Comparison of ENCODE assay signal across 8 cellular contexts in genomic region chr19:1863638-1864479, GRCh38. TPM values are rescaled to one million over a fixed set of nuclear protein-coding genes. Genes with fewer than 3 reads are reported as not detected.
DNase-seq lines count a peak whose midpoint lies in the region; TF ChIP-seq lines count a peak whose summit lies in the region.

No MANE protein-coding gene starts in this region.

- no peak overlapping the region for H2BK12ac ChIP-seq in H9 (ENCODE audit: insufficient read length, low read depth, low read length)

- no peaks in the 10 kb centered on the region for H3K36me3 Mint-ChIP-seq in H9 (ENCODE audit: insufficient read depth in 1 of 3, low read depth in 3 of 3)
- H3K36me3 Mint-ChIP-seq in activated naive CD4-positive, alpha-beta T cell treated with anti-CD3 and anti-CD28 coated beads for 36 hours (ENCODE audit: low read depth), result no peaks in the 10 kb centered on the region

- H4K91ac ChIP-seq in H9 (ENCODE audit: insufficient read length, low read depth, low read length), result no peak overlapping the region

- TF ChIP-seq CTCF in H9 (conservative IDR thresholded peaks at IDR 0.05) (no peak), suprapubic skin (IDR thresholded peaks at IDR 0.05) (no peak)

- H4K20me1 ChIP-seq in H9 (ENCODE audit: control insufficient read depth, insufficient read depth, insufficient read length), result peaks cover 3% of the 10 kb centered on the region

- H2BK5ac ChIP-seq in H9 (ENCODE audit: insufficient read length, low read length), result no peak overlapping the region

- intact Hi-C loops in activated naive CD4-positive, alpha-beta T cell treated with anti-CD3 and anti-CD28 coated beads for 36 hours (cut with micrococcal nuclease), result loop anchor here (1.0 to 5.0 kb wide), 9 partner anchors 9 to 457 kb away; partner anchors contain the start of genes ABHD17A, ADAT3, DAZAP1 and DOT1L

- peak overlapping the region; percentile 31 for H3K4me2 ChIP-seq in H9 (ENCODE audit: insufficient read depth, insufficient read length, low read length)

- H3K56ac ChIP-seq in H9 (ENCODE audit: insufficient read length, low read depth, low read length), result no peak overlapping the region

- H3K4me1 Mint-ChIP-seq in H9, result peaks cover 19 to 33% of the 10 kb centered on the region in 2 experiments
- H3K4me1 Mint-ChIP-seq in activated naive CD4-positive, alpha-beta T cell treated with anti-CD3 and anti-CD28 coated beads for 36 hours (ENCODE audit: low read depth), result peaks cover 34% of the 10 kb centered on the region

- H2AFZ ChIP-seq in H9 (ENCODE audit: low read length), result no peak overlapping the region

- H3T11ph ChIP-seq in H9 (ENCODE audit: low read length), result no peak overlapping the region

- CTCF ChIA-PET in activated naive CD4-positive, alpha-beta T cell treated with anti-CD3 and anti-CD28 coated beads for 36 hours (lab: Charles Lee), result interaction anchor here (0.6 to 2.1 kb wide), 4 partner anchors 8 to 39 kb away, joined by 3 to 6 read pairs (median 6); partner anchors contain the start of gene ABHD17A

- peaks cover 6% of the 10 kb centered on the region for H3K27me3 Mint-ChIP-seq in H9 (ENCODE audit: low read depth)
- no peaks in the 10 kb centered on the region for H3K27me3 Mint-ChIP-seq in activated naive CD4-positive, alpha-beta T cell treated with anti-CD3 and anti-CD28 coated beads for 36 hours (ENCODE audit: low read depth)

- H3K4me1 ChIP-seq in ES-I3 (ENCODE audit: insufficient read depth, low read length) (peaks cover 10% of the 10 kb centered on the region; the same call in 1 of the 2 replicates), H9 (ENCODE audit: insufficient read depth, low read length) (no peaks in the 10 kb centered on the region; the same call in 1 of the 2 replicates), suprapubic skin (peaks cover 50% of the 10 kb centered on the region)

- no peaks in the 10 kb centered on the region; a peak in 1 of 5 replicates for H3K9me3 Mint-ChIP-seq in H9
- H3K9me3 Mint-ChIP-seq in activated naive CD4-positive, alpha-beta T cell treated with anti-CD3 and anti-CD28 coated beads for 36 hours, result no peaks in the 10 kb centered on the region

- H3K27ac ChIP-seq in H9 (ENCODE audit: insufficient read length, low read depth, low read length), result no peak overlapping the region
- peak overlapping the region; percentile 93 for H3K27ac ChIP-seq in suprapubic skin

- WGBS in H9 (ENCODE audit: extremely low coverage, insufficient read length, low lambda C conversion rate), result no CpG with 5 or more reads among the region's 115 CpGs
- 5% methylated on average over 4 of the region's 115 CpGs for whole genome bisulfite sequencing in suprapubic skin

- no peak overlapping the region for H4K5ac ChIP-seq in H9 (ENCODE audit: insufficient read length, low read depth, low read length)

- H3K9me3 ChIP-seq in ES-I3 (ENCODE audit: control insufficient read depth, insufficient read depth, low read length), result no peaks in the 10 kb centered on the region
- no peaks in the 10 kb centered on the region for H3K9me3 ChIP-seq in H9 (ENCODE audit: control insufficient read depth, low read depth, low read length)
- no peaks in the 10 kb centered on the region for H3K9me3 ChIP-seq in MG63
- no peaks in the 10 kb centered on the region for H3K9me3 ChIP-seq in suprapubic skin

- peaks cover 14% of the 10 kb centered on the region for H3K23me2 ChIP-seq in H9 (ENCODE audit: insufficient read length, low read depth, low read length, poor library complexity, severe bottlenecking)

- H2BK15ac ChIP-seq in H9 (ENCODE audit: low read depth, low read length), result no peak overlapping the region

- no peaks in the 10 kb centered on the region for H3K36me3 ChIP-seq in ES-I3 (ENCODE audit: insufficient read depth, low read length)
- H3K36me3 ChIP-seq in MG63, result no peaks in the 10 kb centered on the region; the same call in none of the 2 replicates
- no peaks in the 10 kb centered on the region for H3K36me3 ChIP-seq in suprapubic skin

- no peak overlapping the region for H2BK20ac ChIP-seq in H9 (ENCODE audit: low read depth, low read length, poor library complexity, severe bottlenecking)

- in situ Hi-C loops in SK-MEL-5 (cut with HindIII; ENCODE audit: low pct_unique_long_range_greater_than_20kb, low sequenced_read_pairs), result no loop called here

- H3K9ac ChIP-seq in ES-I3 (ENCODE audit: low read depth, low read length) (peak overlapping the region; percentile 94), H9 (ENCODE audit: extremely low read depth, insufficient read length, low read length) (peak overlapping the region; percentile 50)

- no peaks in the 10 kb centered on the region; the same call in 1 of the 2 replicates for H3K27me3 ChIP-seq in H9 (ENCODE audit: insufficient read depth, low read length)
- no peaks in the 10 kb centered on the region for H3K27me3 ChIP-seq in MG63
- no peaks in the 10 kb centered on the region for H3K27me3 ChIP-seq in suprapubic skin

- H3K27ac Mint-ChIP-seq in H9, result peak overlapping the region in 1 of 3 experiments; percentile 85; a peak in 2 of 7 replicates
- H3K27ac Mint-ChIP-seq in activated naive CD4-positive, alpha-beta T cell treated with anti-CD3 and anti-CD28 coated beads for 36 hours, result peak overlapping the region; percentile 72

- peak overlapping the region; percentile 27; the same call in 1 of the 2 replicates for H3K14ac ChIP-seq in H9 (ENCODE audit: insufficient read depth, low read length)

- no peak overlapping the region for H3K23ac ChIP-seq in H9 (ENCODE audit: insufficient read length, low read depth, low read length)

- H3K18ac ChIP-seq in H9 (ENCODE audit: insufficient read length, low read depth, low read length), result peak overlapping the region; percentile 79

- H3K4me3 ChIP-seq in MG63 (peak overlapping the region; percentile 84), suprapubic skin (peak overlapping the region; percentile 91)

- H3K79me2 ChIP-seq in H9 (ENCODE audit: insufficient read depth, low read length), result peaks cover 24% of the 10 kb centered on the region; the same call in 1 of the 2 replicates

- no peak overlapping the region; the same call in 1 of the 2 replicates for H3K4ac ChIP-seq in H9 (ENCODE audit: low read depth, low read length)

- H2AK5ac ChIP-seq in H9 (ENCODE audit: insufficient read length, low read length), result no peak overlapping the region

- peak overlapping the region; percentile 70 to 83 for H3K4me3 Mint-ChIP-seq in H9
- H3K4me3 Mint-ChIP-seq in activated naive CD4-positive, alpha-beta T cell treated with anti-CD3 and anti-CD28 coated beads for 36 hours, result peak overlapping the region; percentile 75

- DNase-seq in H9 (peak; percentile 93), MG63 (peak; percentile 88), SK-MEL-5 (ENCODE audit: low read depth, low spot score) (peak; percentile 86), germinal center (ENCODE audit: low spot score) (peak; percentile 95), occipital lobe (lab: John Stamatoyannopoulos, UW) (peak; percentile 81), suprapubic skin (ENCODE audit: low spot score in 2 of 2) (peak in 1 of 2 donors; percentile 94)
- DNase-seq in activated naive CD4-positive, alpha-beta T cell treated with anti-CD3 and anti-CD28 coated beads for 36 hours, result peak; percentile 93

- TF ChIP-seq POLR2A in suprapubic skin (IDR thresholded peaks at IDR 0.05), result peak in 1 of 2 donors; percentile 23

- no peak for TF ChIP-seq EP300 in suprapubic skin (IDR thresholded peaks at IDR 0.05)

- no peak overlapping the region for H4K8ac ChIP-seq in H9 (replicated peaks; ENCODE audit: insufficient read length, low read depth, low read length)

- H3K79me1 ChIP-seq in H9 (ENCODE audit: insufficient read depth, low read depth, low read length, poor library complexity, severe bottlenecking), result peaks cover 3% of the 10 kb centered on the region

- H2BK120ac ChIP-seq in H9 (ENCODE audit: low read depth, low read length, poor library complexity, severe bottlenecking), result peak overlapping the region; percentile 51

RNA-seq across cellular contexts. Expression of gene KLF16, which starts 0.5 kb away (rescaled TPM):
- total RNA-seq in H9 (2021), result 66.5 and 66.8 TPM in 2 replicates
- total RNA-seq in MG63 (2014; rRNA removed; shearing (Covaris generic); ENCODE audit: low replicate concordance), result 8.1 and 12.6 TPM in 2 replicates
- 7.1 and 10.0 TPM in 2 replicates for total RNA-seq in SK-MEL-5 (2014; rRNA removed; shearing (Covaris generic))
- 32.0 and 38.4 TPM in 2 replicates for polyA plus RNA-seq in SK-MEL-5 (2015; cell fraction: cytosol; rRNA removed)
- polyA plus RNA-seq in SK-MEL-5 (2015; cell fraction: nucleus; rRNA removed), result 14.7 and 16.9 TPM in 2 replicates
- total RNA-seq in activated naive CD4-positive, alpha-beta T cell treated with anti-CD3 and anti-CD28 coated beads for 36 hours, result 10 to 100 TPM; 13.5 to 15.0 TPM
- 3.3 TPM for total RNA-seq in occipital lobe
- 10 to 100 TPM; 12.1 to 30.8 (median 20.9) TPM for total RNA-seq in suprapubic skin

RNA-seq across cellular contexts. Expression of gene REXO1, which starts 15.6 kb away (rescaled TPM):
- total RNA-seq in H9 (2021) (45.6 and 56.8 TPM in 2 replicates), occipital lobe (2.8 TPM), suprapubic skin (10 to 100 TPM; 31.8 to 63.1 (median 38.3) TPM)
- 2.2 and 4.4 TPM in 2 replicates for total RNA-seq in MG63 (2014; rRNA removed; shearing (Covaris generic); ENCODE audit: low replicate concordance)
- total RNA-seq in SK-MEL-5 (2014; rRNA removed; shearing (Covaris generic)), result 4.2 and 4.3 TPM in 2 replicates
- 35.1 and 41.3 TPM in 2 replicates for polyA plus RNA-seq in SK-MEL-5 (2015; cell fraction: cytosol; rRNA removed)
- 40.0 and 92.3 TPM in 2 replicates for polyA plus RNA-seq in SK-MEL-5 (2015; cell fraction: nucleus; rRNA removed)
- total RNA-seq in activated naive CD4-positive, alpha-beta T cell treated with anti-CD3 and anti-CD28 coated beads for 36 hours, result 10 to 100 TPM; 39.8 to 47.6 TPM

RNA-seq across cellular contexts. Expression of gene ABHD17A, which starts 21.4 kb away (rescaled TPM):
- total RNA-seq in H9 (2021) (47.5 and 50.3 TPM in 2 replicates), occipital lobe (50.5 TPM), suprapubic skin (100 to 1,000 TPM in 3 of 4 donors, 10 to 100 TPM in 1; 82.3 to 120 (median 110) TPM)
- 51.7 and 70.7 TPM in 2 replicates for total RNA-seq in MG63 (2014; rRNA removed; shearing (Covaris generic); ENCODE audit: low replicate concordance)
- total RNA-seq in SK-MEL-5 (2014; rRNA removed; shearing (Covaris generic)), result 48.0 and 49.7 TPM in 2 replicates
- 57.6 and 63.6 TPM in 2 replicates for polyA plus RNA-seq in SK-MEL-5 (2015; cell fraction: cytosol; rRNA removed)
- 148 and 178 TPM in 2 replicates for polyA plus RNA-seq in SK-MEL-5 (2015; cell fraction: nucleus; rRNA removed)
- total RNA-seq in activated naive CD4-positive, alpha-beta T cell treated with anti-CD3 and anti-CD28 coated beads for 36 hours, result 10 to 100 TPM; 79.3 to 79.9 TPM

RNA-seq across cellular contexts. Expression of gene ADAT3, which starts 41.3 kb away (rescaled TPM):
- 12.2 and 12.9 TPM in 2 replicates for total RNA-seq in H9 (2021)
- total RNA-seq in MG63 (2014; rRNA removed; shearing (Covaris generic); ENCODE audit: low replicate concordance), result 3.6 TPM in 1 of 2 replicates, not detected in the other
- 2.6 and 3.0 TPM in 2 replicates for total RNA-seq in SK-MEL-5 (2014; rRNA removed; shearing (Covaris generic))
- polyA plus RNA-seq in SK-MEL-5 (2015; cell fraction: cytosol; rRNA removed), result 2.9 and 4.5 TPM in 2 replicates
- polyA plus RNA-seq in SK-MEL-5 (2015; cell fraction: nucleus; rRNA removed), result 2.5 and 9.6 TPM in 2 replicates
- 1 to 10 TPM; 3.0 to 3.4 TPM for total RNA-seq in activated naive CD4-positive, alpha-beta T cell treated with anti-CD3 and anti-CD28 coated beads for 36 hours
- 1.2 TPM for total RNA-seq in occipital lobe
- 10 to 100 TPM; 13.4 to 26.7 (median 22.3) TPM for total RNA-seq in suprapubic skin

RNA-seq across cellular contexts. Expression of gene SCAMP4, which starts 41.3 kb away (rescaled TPM):
- total RNA-seq in H9 (2021), result 65.0 and 69.0 TPM in 2 replicates
- total RNA-seq in MG63 (2014; rRNA removed; shearing (Covaris generic); ENCODE audit: low replicate concordance), result 33.0 and 41.5 TPM in 2 replicates
- total RNA-seq in SK-MEL-5 (2014; rRNA removed; shearing (Covaris generic)), result 38.5 and 41.7 TPM in 2 replicates
- polyA plus RNA-seq in SK-MEL-5 (2015; cell fraction: cytosol; rRNA removed), result 117 and 167 TPM in 2 replicates
- polyA plus RNA-seq in SK-MEL-5 (2015; cell fraction: nucleus; rRNA removed), result 36.9 and 82.5 TPM in 2 replicates
- 10 to 100 TPM; 12.1 to 14.5 TPM for total RNA-seq in activated naive CD4-positive, alpha-beta T cell treated with anti-CD3 and anti-CD28 coated beads for 36 hours
- 11.1 TPM for total RNA-seq in occipital lobe
- total RNA-seq in suprapubic skin, result 100 to 1,000 TPM in 2 of 4 donors, 10 to 100 TPM in 2; 68.1 to 119 (median 103) TPM
